In genomic region chr1:12438349-12438924, GRCh38 we compare ENCODE assay signal across 9 cellular contexts.
A peak's percentile ranks its signal among the peaks of the same experiment; 100 is the strongest.
DNase-seq lines count a peak whose midpoint lies in the region; ATAC-seq, FAIRE-seq and TF ChIP-seq lines count a peak whose summit lies in the region.
"Had no signal": no experiment of that assay in that cellular context is flagged by ENCODE, and none has a peak within 500 bp of the region (broad histone marks: within the 10 kb centered on the region; RNA-seq: fewer than 3 reads in every experiment).

No MANE protein-coding gene starts in this region.

- H3K4me3 Mint-ChIP-seq in activated CD8-positive, alpha-beta T cell treated with anti-CD3 and anti-CD28 coated beads for 36 hours = no peak overlapping the region
- H3K4me3 Mint-ChIP-seq in memory B cell = no peak overlapping the region

- H3K9me3 ChIP-seq in neuronal stem cell (replicated peaks in 1 of 2; ENCODE audit: control insufficient read depth in 2 of 2, insufficient read depth in 1 of 2, low read depth in 1 of 2, low read length in 2 of 2) = peaks cover 4 to 6% of the 10 kb centered on the region in 2 donors

- no peak overlapping the region for H3K14ac ChIP-seq in neuronal stem cell (ENCODE audit: low read length)

- peaks cover 77% of the 10 kb centered on the region for H3K36me3 Mint-ChIP-seq in activated CD8-positive, alpha-beta T cell treated with anti-CD3 and anti-CD28 coated beads for 36 hours (ENCODE audit: low read depth)
- H3K36me3 Mint-ChIP-seq in memory B cell = peaks cover 43% of the 10 kb centered on the region

- H2AFZ ChIP-seq in neuronal stem cell (ENCODE audit: low read length) = no peak overlapping the region

- H2BK12ac ChIP-seq in neuronal stem cell (ENCODE audit: low read length) = no peak overlapping the region

- no peaks in the 10 kb centered on the region; the same call in 1 of the 2 replicates for H3K27me3 ChIP-seq in GM06990 (replicated peaks; ENCODE audit: control insufficient read depth, insufficient read depth, low read length)
- no peaks in the 10 kb centered on the region for H3K27me3 ChIP-seq in neuronal stem cell (ENCODE audit: control insufficient read depth in 3 of 3, insufficient read depth in 3 of 3, low read depth in 1 of 3, low read length in 3 of 3)

- no peak overlapping the region for H3K4me2 ChIP-seq in neuronal stem cell (ENCODE audit: insufficient read depth, low read length, poor library complexity, severe bottlenecking)

- no peak overlapping the region for H3K18ac ChIP-seq in neuronal stem cell (ENCODE audit: low read length)

- no peak overlapping the region for H2BK15ac ChIP-seq in neuronal stem cell (ENCODE audit: low read length)

- H3K4me3 ChIP-seq in GM06990 (replicated peaks; ENCODE audit: low read depth, low read length) (no peak overlapping the region), neuronal stem cell (ENCODE audit: low read length in 2 of 2) (no peak overlapping the region)

- POLR2A ChIA-PET in activated CD8-positive, alpha-beta T cell treated with anti-CD3 and anti-CD28 coated beads for 36 hours (lab: Charles Lee) = interaction anchor here (0.7 to 9.2 kb wide), 7 partner anchors 12 to 163 kb away, joined by 3 to 141 read pairs (median 7); no protein-coding TSS in a partner anchor

- TF ChIP-seq POLR2A in H54 (IDR thresholded peaks at IDR 0.05; ENCODE audit: low read depth, low read length) = no peak

- no peak overlapping the region for H4K8ac ChIP-seq in neuronal stem cell (ENCODE audit: low read depth, low read length)

- DNase-seq in GM06990 (ENCODE audit: extremely low read depth, insufficient read length) (peak; percentile 50), memory B cell (ENCODE audit: low spot score in 2 of 2) (no peak), H54 (ENCODE audit: insufficient read length, low spot score) (no peak), hepatic stellate cell (ENCODE audit: low spot score) (no peak), neuronal stem cell (ENCODE audit: low spot score) (no peak)
- peak; percentile 85 for DNase-seq in activated CD8-positive, alpha-beta T cell treated with anti-CD3 and anti-CD28 coated beads for 36 hours

- no peak overlapping the region for H3K4ac ChIP-seq in neuronal stem cell (ENCODE audit: low read length)

- H3K27ac ChIP-seq in neuronal stem cell (replicated peaks; ENCODE audit: low read length) = no peak overlapping the region

- ATAC-seq in HG03103 (IDR thresholded peaks at IDR 0.05; ENCODE audit: low read depth, unreplicated experiment) (peak; percentile 38), memory B cell (ENCODE audit: low read depth) (no peak), GM18858 (IDR thresholded peaks at IDR 0.05; ENCODE audit: unreplicated experiment) (no peak)
- ATAC-seq in activated CD8-positive, alpha-beta T cell treated with anti-CD3 and anti-CD28 coated beads for 36 hours = peak; percentile 45

- no peak overlapping the region for H2AK5ac ChIP-seq in neuronal stem cell (ENCODE audit: low read depth, low read length)

- no peak overlapping the region for H4K91ac ChIP-seq in neuronal stem cell (ENCODE audit: low read depth, low read length, poor library complexity)

- no peak overlapping the region for H2BK120ac ChIP-seq in neuronal stem cell (ENCODE audit: low read depth, low read length)

- H3K9ac ChIP-seq in neuronal stem cell (ENCODE audit: low read depth, low read length, poor library complexity) = no peak overlapping the region

- H3K23ac ChIP-seq in neuronal stem cell (ENCODE audit: low read depth, low read length, poor library complexity) = no peak overlapping the region

- FAIRE-seq in H54 (lab: Jason Lieb, UNC) = no peak

- H2BK5ac ChIP-seq in neuronal stem cell (ENCODE audit: low read length) = no peak overlapping the region

- CTCF ChIA-PET in activated CD8-positive, alpha-beta T cell treated with anti-CD3 and anti-CD28 coated beads for 36 hours (lab: Charles Lee) = interaction anchor here (1.0 to 8.4 kb wide), 8 partner anchors 11 to 181 kb away, joined by 3 to 88 read pairs (median 4); no protein-coding TSS in a partner anchor

- no peak for TF ChIP-seq CTCF in GM06990 (IDR thresholded peaks at IDR 0.05; ENCODE audit: insufficient read depth, low read length, poor library complexity, severe bottlenecking)
- no peak for TF ChIP-seq CTCF in activated CD8-positive, alpha-beta T cell treated with anti-CD3 and anti-CD28 coated beads for 36 hours (IDR thresholded peaks at IDR 0.05)

- H3K27me3 Mint-ChIP-seq in activated CD8-positive, alpha-beta T cell treated with anti-CD3 and anti-CD28 coated beads for 36 hours = peaks cover 2% of the 10 kb centered on the region
- H3K27me3 Mint-ChIP-seq in memory B cell = no peaks in the 10 kb centered on the region
- H3K27me3 Mint-ChIP-seq: IgD-negative memory B cell had no signal

- H3K36me3 ChIP-seq in GM06990 (ENCODE audit: control insufficient read depth, insufficient read depth, low read length) (no peaks in the 10 kb centered on the region), neuronal stem cell (replicated peaks in 1 of 2; ENCODE audit: control insufficient read depth in 2 of 2, insufficient read depth in 2 of 2, low read length in 2 of 2) (no peaks in the 10 kb centered on the region)

- peak overlapping the region; percentile 96 for H3K27ac Mint-ChIP-seq in activated CD8-positive, alpha-beta T cell treated with anti-CD3 and anti-CD28 coated beads for 36 hours
- peak overlapping the region; percentile 30 for H3K27ac Mint-ChIP-seq in memory B cell

- peaks cover 92% of the 10 kb centered on the region for H3K4me1 Mint-ChIP-seq in activated CD8-positive, alpha-beta T cell treated with anti-CD3 and anti-CD28 coated beads for 36 hours (ENCODE audit: low read depth)
- H3K4me1 Mint-ChIP-seq in memory B cell = peaks cover 24% of the 10 kb centered on the region

- intact Hi-C loops in activated CD8-positive, alpha-beta T cell treated with anti-CD3 and anti-CD28 coated beads for 36 hours (cut with micrococcal nuclease) = loop anchor here (1.0 kb wide), 1 partner anchor 179 kb away; no protein-coding TSS in a partner anchor

- peaks cover 12 to 15% of the 10 kb centered on the region in 2 donors for H3K4me1 ChIP-seq in neuronal stem cell (ENCODE audit: control insufficient read depth in 2 of 2, insufficient read depth in 1 of 2, low read depth in 1 of 2, low read length in 2 of 2)

- no peaks in the 10 kb centered on the region for H3K79me1 ChIP-seq in neuronal stem cell (ENCODE audit: low read depth, low read length)

- no CpG with 5 or more reads among the region's 7 CpGs for WGBS in neuronal stem cell (ENCODE audit: extremely low coverage in 2 of 2, insufficient read length in 2 of 2, insufficient replicate concordance in 1 of 2), 2 donors

- peaks cover 13% of the 10 kb centered on the region for H3K9me3 Mint-ChIP-seq in activated CD8-positive, alpha-beta T cell treated with anti-CD3 and anti-CD28 coated beads for 36 hours
- H3K9me3 Mint-ChIP-seq in memory B cell = peaks cover 1% of the 10 kb centered on the region

Comparison
In these comparisons a context has a peak if more than half of its experiments do, and no peak if none do; other contexts are left out.
1. DNase-seq: peak in GM06990 (single experiment) and activated CD8-positive, alpha-beta T cell treated with anti-CD3 and anti-CD28 coated beads for 36 hours (single experiment); none in memory B cell (0 of 2), H54 (single experiment), hepatic stellate cell (single experiment) and neuronal stem cell (single experiment).
2. ATAC-seq: peak in HG03103 (single experiment) and activated CD8-positive, alpha-beta T cell treated with anti-CD3 and anti-CD28 coated beads for 36 hours (single experiment); none in memory B cell (single experiment) and GM18858 (single experiment).